ENCODE assay signal across 24 cellular contexts in the genomic region with DNA sequence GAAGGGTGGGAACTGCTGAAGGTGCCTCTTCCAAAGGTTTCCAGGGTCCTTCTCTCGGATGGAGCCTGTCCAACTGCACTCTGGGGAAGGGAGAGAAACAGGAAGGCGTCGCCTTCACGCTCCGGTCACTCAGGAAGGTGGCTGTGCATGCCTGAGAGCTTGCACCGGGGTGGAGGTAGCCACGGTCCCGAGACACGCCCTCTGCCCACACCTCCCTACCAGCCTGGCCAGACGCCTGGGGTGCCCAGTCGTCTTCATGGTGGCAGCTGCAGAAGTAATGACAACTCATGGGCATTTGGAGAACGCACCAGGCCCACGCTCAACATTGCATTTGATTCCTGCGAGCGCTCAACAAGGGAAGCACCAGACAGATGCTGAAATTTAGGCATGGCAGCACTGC.
"Had no signal": no experiment of that assay in that cellular context is flagged by ENCODE, and none has a peak within 500 bp of the region (broad histone marks: within the 10 kb centered on the region; RNA-seq: fewer than 3 reads in every experiment).

No MANE protein-coding gene starts in this region.

- H3K36me3 ChIP-seq: adrenal gland, ascending aorta, esophagus muscularis mucosa, gastrocnemius medialis, sigmoid colon had no signal

- H3K4me2 ChIP-seq: smooth muscle cell had no signal

- H3K4me3 ChIP-seq: adrenal gland, ascending aorta, esophagus muscularis mucosa, gastrocnemius medialis, lung, sigmoid colon, smooth muscle cell, testis had no signal

- H3K4me1 ChIP-seq: ascending aorta, testis had no signal

- H3K9me3 ChIP-seq: gastrocnemius medialis, testis had no signal

- H3K27ac ChIP-seq: adrenal gland, ascending aorta, esophagus muscularis mucosa, gastrocnemius medialis, sigmoid colon, testis had no signal

- H3K27me3 ChIP-seq: adrenal gland, ascending aorta, esophagus muscularis mucosa, gastrocnemius medialis, sigmoid colon, testis had no signal

- H3K27ac Mint-ChIP-seq: activated CD4-positive, alpha-beta T cell treated with anti-CD3 and anti-CD28 coated beads for 36 hours; stimulated activated naive B cell treated with anti-CD40 and anti-IgM and Interleukin-4, amounts not matched to agents 10 μg/mL and 1 μg/mL and 100 μg/mL, for 72 hours; WTC11 had no signal

- ATAC-seq: activated CD4-positive, alpha-beta T cell treated with anti-CD3 and anti-CD28 coated beads for 36 hours; gastrocnemius medialis; left colon; naive thymus-derived CD4-positive, alpha-beta T cell; stimulated activated naive B cell treated with anti-CD40 and anti-IgM and Interleukin-4, amounts not matched to agents 10 μg/mL and 1 μg/mL and 100 μg/mL, for 72 hours; WTC11 had no signal

- DNase-seq: activated CD4-positive, alpha-beta T cell treated with anti-CD3 and anti-CD28 coated beads for 36 hours; activated CD4-positive, alpha-beta T cell treated with anti-CD3 and anti-CD28 coated beads, Interleukin-2, amount 50 U/mL, for 48 hours; activated CD8-positive, alpha-beta memory T cell treated with anti-CD3 and anti-CD28 coated beads, Interleukin-2, amount 50 U/mL, for 48 hours; activated naive CD4-positive, alpha-beta T cell treated with anti-CD3 and anti-CD28 coated beads, Interleukin-2, amount 50 U/mL, for 16 hours; activated T-cell treated with anti-CD3 and anti-CD28 coated beads, Interleukin-2, amount 50 U/mL, for 48 hours; adrenal gland; central memory CD4-positive, alpha-beta T cell; effector memory CD4-positive, alpha-beta T cell; gastrocnemius medialis; hypothalamus; left colon; naive thymus-derived CD4-positive, alpha-beta T cell; sigmoid colon; stimulated activated CD4-positive, alpha-beta T cell treated with anti-CD3 and anti-CD28 coated beads, Interleukin-2, amount 100 ng/mL, for 48 hours; stimulated activated CD8-positive, alpha-beta memory T cell treated with anti-CD3 and anti-CD28 coated beads, Interleukin-4, amount 100 ng/mL, for 48 hours; stimulated activated naive B cell treated with anti-CD40 and anti-IgM and Interleukin-4, amounts not matched to agents 10 μg/mL and 1 μg/mL and 100 μg/mL, for 72 hours; T-helper 1 cell; T-helper 9 cell; testis had no signal
